ENCODE assay signal across 1 cellular context in genomic region chr12:108638997-108639822, GRCh38.
TF ChIP-seq lines count a peak whose summit lies in the region.

No MANE protein-coding gene starts in this region.

TF ChIP-seq in K562, 482 proteins besides CTCF, POLR2A, EP300 and RAD21:
- TF ChIP-seq ZNF584 (CRISPR knock-in tag; IDR thresholded peaks at IDR 0.05; ENCODE audit: low read depth) (no peak), ZNF316 (IDR thresholded peaks at IDR 0.05) (peak; percentile 71), TRIM28 (IDR thresholded peaks at IDR 0.05) (0 out of 2 replicates have a peak, but pooled peaks have one; percentile 24), E4F1 (CRISPR knock-in tag; IDR thresholded peaks at IDR 0.05; ENCODE audit: borderline replicate concordance) (no peak), ZNF592 (IDR thresholded peaks at IDR 0.05) (no peak)
TF ChIP-seq in K562: peak in this region for 2.
